ENCODE assay signal across 16 cellular contexts in the genomic region with DNA sequence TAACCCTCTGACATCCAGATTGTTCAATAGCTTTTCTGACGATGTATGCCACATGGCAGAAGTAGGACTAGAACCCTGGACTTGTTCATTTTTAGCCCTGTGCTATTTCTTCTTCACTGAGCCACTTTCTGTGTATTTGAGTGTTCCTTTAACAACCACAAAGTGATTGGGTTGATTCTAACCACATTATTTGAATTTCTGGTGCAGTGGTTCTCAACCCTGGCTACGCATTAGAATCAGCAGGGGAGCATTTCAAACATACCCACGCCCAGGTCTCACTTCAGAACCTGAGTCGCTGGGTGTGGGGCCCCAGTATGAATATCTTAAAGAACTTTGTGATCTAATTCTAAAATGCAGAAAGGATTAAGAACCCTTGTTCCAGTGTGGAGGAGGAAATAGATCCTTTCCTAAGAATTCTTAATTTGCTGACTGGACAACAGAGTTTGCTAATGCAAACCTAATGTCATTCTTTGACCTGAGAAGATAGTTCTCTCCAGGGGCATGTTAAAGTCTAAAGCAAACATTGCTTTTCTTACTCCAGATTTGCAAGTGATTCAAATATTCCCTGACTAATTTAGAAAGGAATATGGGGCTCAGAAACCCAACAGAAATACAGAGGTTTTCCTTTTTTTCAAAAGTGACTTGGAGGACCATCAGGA.
A peak's percentile ranks its signal among the peaks of the same experiment; 100 is the strongest.
DNase-seq lines count a peak whose midpoint lies in the region; ATAC-seq and TF ChIP-seq lines count a peak whose summit lies in the region.
"Had no signal": no experiment of that assay in that cellular context is flagged by ENCODE, and none has a peak within 500 bp of the region (broad histone marks: within the 10 kb centered on the region; RNA-seq: fewer than 3 reads in every experiment).

No MANE protein-coding gene starts in this region.

- TF ChIP-seq CTCF in GM12864 (IDR thresholded peaks at IDR 0.05; ENCODE audit: low read depth, low read length, missing control alignments) (no peak), GM20000 (IDR thresholded peaks at IDR 0.05; ENCODE audit: extremely low read depth, missing control alignments) (no peak)

- no peak overlapping the region for H3K4me3 ChIP-seq in GM12864 (ENCODE audit: low read depth, low read length)
- H3K4me3 ChIP-seq: spleen, transverse colon had no signal

- ATAC-seq in GM19324 (IDR thresholded peaks at IDR 0.05; ENCODE audit: low FRiP score, unreplicated experiment) (peak; percentile 83), HG02763 (IDR thresholded peaks at IDR 0.05; ENCODE audit: unreplicated experiment) (peak; percentile 82), HG03469 (IDR thresholded peaks at IDR 0.05; ENCODE audit: unreplicated experiment) (peak; percentile 88), HG02970 (IDR thresholded peaks at IDR 0.05; ENCODE audit: low FRiP score, unreplicated experiment) (no peak)
- ATAC-seq: activated CD4-positive, CD25-positive, alpha-beta regulatory T cell treated with anti-CD3 and anti-CD28 coated beads, Interleukin-2, amount 50 U/mL, for 24 hours had no signal

- peak; percentile 25 for DNase-seq in GM12864 (ENCODE audit: low read depth)
- no peak for DNase-seq in hypothalamus (lab: John Stamatoyannopoulos, UW)
- no peak for DNase-seq in OCI-M1 (lab: John Stamatoyannopoulos, UW)
- no peak for DNase-seq in GM20000 (ENCODE audit: low spot score)
- DNase-seq: Calu3; endodermal cell; NCI-H187 treated with DMSO at 0.1 percent for 48 hours; NK-92 treated with Interleukin-12 subunit alpha and Interleukin-12 subunit beta, amount 100 ng/mL, for 24 hours; SK-N-SH; spleen; transverse colon had no signal
